2 cellular contexts compared by ENCODE assay signal in the genomic region with DNA sequence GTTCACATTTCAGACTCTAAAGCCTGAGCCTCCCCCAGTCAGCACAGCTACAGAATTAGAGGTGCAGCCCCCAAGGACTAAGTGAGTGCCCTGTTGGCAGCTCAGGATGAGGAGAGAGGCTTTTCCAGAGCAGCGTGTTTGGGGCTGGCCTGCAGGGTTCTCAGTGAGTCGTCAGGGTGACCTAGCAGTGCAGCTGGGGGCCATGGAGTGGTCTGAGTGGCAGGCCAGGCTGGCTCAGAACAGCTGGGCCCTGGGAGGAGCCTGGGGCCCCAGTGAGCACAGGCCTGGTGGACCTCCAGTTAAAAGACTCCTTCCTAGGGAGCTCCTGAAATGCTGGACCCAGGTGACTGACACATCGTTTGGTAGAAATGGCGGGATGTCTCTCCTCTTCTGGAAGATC.
TF ChIP-seq lines count a peak whose summit lies in the region.

No MANE protein-coding gene starts in this region.

TF ChIP-seq in HepG2, 621 proteins besides CTCF, POLR2A, EP300 and RAD21:
- TF ChIP-seq RCOR2 (CRISPR knock-in tag; IDR thresholded peaks at IDR 0.05) (no peak), ZNF816 (CRISPR knock-in tag; IDR thresholded peaks at IDR 0.05; ENCODE audit: borderline replicate concordance) (no peak)

TF ChIP-seq in GM12878, 131 proteins besides CTCF, POLR2A, EP300 and RAD21:
- no peak for TF ChIP-seq NR2F1 (conservative IDR thresholded peaks at IDR 0.05)
- TF ChIP-seq TBL1XR1 (IDR thresholded peaks at IDR 0.05; ENCODE audit: low read depth, low read length) = no peak
- no peak for TF ChIP-seq ETV6 (conservative IDR thresholded peaks at IDR 0.05 in 1 of 2, IDR thresholded peaks at IDR 0.05 in 1 of 2; ENCODE audit: borderline replicate concordance in 1 of 2, low read depth in 1 of 2)
- TF ChIP-seq ATF7 (IDR thresholded peaks at IDR 0.05; ENCODE audit: low read depth) = no peak
- no peak for TF ChIP-seq BCL11A (IDR thresholded peaks at IDR 0.05; ENCODE audit: low read depth, low read length)
- no peak for TF ChIP-seq CBX5 (IDR thresholded peaks at IDR 0.05; ENCODE audit: low read depth)
- no peak for TF ChIP-seq NBN (IDR thresholded peaks at IDR 0.05)
- TF ChIP-seq SUPT20H (IDR thresholded peaks at IDR 0.05; ENCODE audit: borderline replicate concordance, control insufficient read depth, low read depth, low read length) = no peak
- TF ChIP-seq MEF2B (IDR thresholded peaks at IDR 0.05; ENCODE audit: partially characterized antibody, poor library complexity, severe bottlenecking) = no peak
- TF ChIP-seq EZH2 (IDR thresholded peaks at IDR 0.05; ENCODE audit: borderline replicate concordance, control insufficient read depth, low read depth, low read length) = no peak
- TF ChIP-seq SMAD5 (IDR thresholded peaks at IDR 0.05; ENCODE audit: low read depth) = no peak
